ENCODE assay signal across 1 cellular context in the genomic region with DNA sequence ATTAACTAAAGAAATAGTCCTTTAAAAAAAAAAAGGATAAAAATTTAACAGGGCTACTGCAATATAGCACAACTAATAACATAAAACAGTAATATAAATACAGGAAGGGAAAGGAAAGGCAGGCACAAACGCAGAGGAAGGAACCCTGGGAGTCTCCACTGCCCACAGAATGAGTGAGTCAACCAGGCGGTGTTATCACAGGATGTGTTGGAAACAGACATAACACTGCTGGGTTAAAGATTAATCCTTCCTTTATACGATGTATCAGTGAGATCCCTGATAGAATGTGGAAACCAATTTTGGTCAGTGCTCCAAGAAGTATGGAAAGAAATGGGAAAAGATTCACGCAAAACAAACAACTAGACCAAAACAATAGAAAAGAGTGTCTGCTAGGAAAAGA.
TF ChIP-seq lines count a peak whose summit lies in the region.

No MANE protein-coding gene starts in this region.

TF ChIP-seq in K562, 482 proteins besides CTCF, POLR2A, EP300 and RAD21 (continued from another document and continues in another):
- TF ChIP-seq, protein P1, sequence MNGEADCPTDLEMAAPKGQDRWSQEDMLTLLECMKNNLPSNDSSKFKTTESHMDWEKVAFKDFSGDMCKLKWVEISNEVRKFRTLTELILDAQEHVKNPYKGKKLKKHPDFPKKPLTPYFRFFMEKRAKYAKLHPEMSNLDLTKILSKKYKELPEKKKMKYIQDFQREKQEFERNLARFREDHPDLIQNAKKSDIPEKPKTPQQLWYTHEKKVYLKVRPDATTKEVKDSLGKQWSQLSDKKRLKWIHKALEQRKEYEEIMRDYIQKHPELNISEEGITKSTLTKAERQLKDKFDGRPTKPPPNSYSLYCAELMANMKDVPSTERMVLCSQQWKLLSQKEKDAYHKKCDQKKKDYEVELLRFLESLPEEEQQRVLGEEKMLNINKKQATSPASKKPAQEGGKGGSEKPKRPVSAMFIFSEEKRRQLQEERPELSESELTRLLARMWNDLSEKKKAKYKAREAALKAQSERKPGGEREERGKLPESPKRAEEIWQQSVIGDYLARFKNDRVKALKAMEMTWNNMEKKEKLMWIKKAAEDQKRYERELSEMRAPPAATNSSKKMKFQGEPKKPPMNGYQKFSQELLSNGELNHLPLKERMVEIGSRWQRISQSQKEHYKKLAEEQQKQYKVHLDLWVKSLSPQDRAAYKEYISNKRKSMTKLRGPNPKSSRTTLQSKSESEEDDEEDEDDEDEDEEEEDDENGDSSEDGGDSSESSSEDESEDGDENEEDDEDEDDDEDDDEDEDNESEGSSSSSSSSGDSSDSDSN (IDR thresholded peaks at IDR 0.05; ENCODE audit: borderline replicate concordance in 1 of 2, low read depth in 2 of 2, low read length in 2 of 2) = no peak
- TF ChIP-seq ZNF217 (CRISPR knock-in tag; IDR thresholded peaks at IDR 0.05) (no peak), ASH1L (IDR thresholded peaks at IDR 0.05; ENCODE audit: borderline replicate concordance, low read depth, partially characterized antibody) (no peak), PCBP2 (IDR thresholded peaks at IDR 0.05; ENCODE audit: low read depth, low read length, poor library complexity, severe bottlenecking) (no peak), HNRNPK (IDR thresholded peaks at IDR 0.05; ENCODE audit: low read depth, low read length, poor library complexity, severe bottlenecking) (no peak), POLR2H (tag; IDR thresholded peaks at IDR 0.05; ENCODE audit: low read depth) (no peak), SMARCB1 (IDR thresholded peaks at IDR 0.05; ENCODE audit: insufficient read length, low read depth) (no peak), FOSL1 (tag; conservative IDR thresholded peaks at IDR 0.05) (peak; percentile 85), DMBX1 (CRISPR knock-in tag; IDR thresholded peaks at IDR 0.05; ENCODE audit: borderline replicate concordance) (no peak), ARID1B (IDR thresholded peaks at IDR 0.05) (peak; percentile 82), NR3C1 (CRISPR knock-in tag; IDR thresholded peaks at IDR 0.05) (no peak), ZNF140 (CRISPR knock-in tag; IDR thresholded peaks at IDR 0.05) (no peak), CHCHD3 (CRISPR knock-in tag; IDR thresholded peaks at IDR 0.05) (no peak), KLF13 (tag; IDR thresholded peaks at IDR 0.05; ENCODE audit: borderline replicate concordance, low read depth) (no peak), TEAD4 (IDR thresholded peaks at IDR 0.05; ENCODE audit: low read length) (peak; percentile 68), TEAD4 (CRISPR knock-in tag; IDR thresholded peaks at IDR 0.05; ENCODE audit: borderline replicate concordance) (no peak), FOXP1 (CRISPR knock-in tag; IDR thresholded peaks at IDR 0.05) (no peak), CCAR2 (IDR thresholded peaks at IDR 0.05; ENCODE audit: low read depth, low read length) (no peak), SMARCA4 (IDR thresholded peaks at IDR 0.05) (peak; percentile 85), CREM (IDR thresholded peaks at IDR 0.05; ENCODE audit: low read depth) (peak; percentile 14; the same call in 1 of the 2 replicates), GATAD2A (IDR thresholded peaks at IDR 0.05) (no peak), C11orf30 (IDR thresholded peaks at IDR 0.05; ENCODE audit: low read depth) (no peak), CBFA2T2 (conservative IDR thresholded peaks at IDR 0.05) (peak; percentile 58), ZNF3 (CRISPR knock-in tag; IDR thresholded peaks at IDR 0.05) (no peak), RCOR1 (IDR thresholded peaks at IDR 0.05; ENCODE audit: borderline replicate concordance in 1 of 2, low read depth in 2 of 2, low read length in 2 of 2) (no peak), SMAD4 (CRISPR knock-in tag; conservative IDR thresholded peaks at IDR 0.05) (0 out of 2 replicates have a peak, but pooled peaks have one; percentile 45), SMAD3 (CRISPR knock-in tag; conservative IDR thresholded peaks at IDR 0.05) (no peak), FOXJ3 (CRISPR knock-in tag; IDR thresholded peaks at IDR 0.05) (no peak), SREBF1 (IDR thresholded peaks at IDR 0.05; ENCODE audit: borderline replicate concordance, low read depth, low read length) (no peak), NCOA2 (IDR thresholded peaks at IDR 0.05; ENCODE audit: partially characterized antibody in 2 of 2) (no peak), CTBP1 (IDR thresholded peaks at IDR 0.05; ENCODE audit: borderline replicate concordance) (no peak), KLF10 (CRISPR knock-in tag; IDR thresholded peaks at IDR 0.05) (no peak), HOXB6 (CRISPR knock-in tag; IDR thresholded peaks at IDR 0.05; ENCODE audit: borderline replicate concordance) (no peak), ARID2 (IDR thresholded peaks at IDR 0.05) (no peak), ZEB2 (IDR thresholded peaks at IDR 0.05) (0 out of 2 replicates have a peak, but pooled peaks have one; percentile 12), ZKSCAN8 (CRISPR knock-in tag; IDR thresholded peaks at IDR 0.05) (no peak), MBD2 (IDR thresholded peaks at IDR 0.05; ENCODE audit: borderline replicate concordance, low read depth) (0 out of 2 replicates have a peak, but pooled peaks have one; percentile 38), ZC3H11A (IDR thresholded peaks at IDR 0.05; ENCODE audit: low read depth, low read length) (no peak), SIRT6 (IDR thresholded peaks at IDR 0.05; ENCODE audit: low read depth, low read length) (no peak), ELF2 (CRISPR knock-in tag; IDR thresholded peaks at IDR 0.05) (no peak), PCBP1 (IDR thresholded peaks at IDR 0.05; ENCODE audit: low read depth, low read length, poor library complexity, severe bottlenecking) (no peak), LCOR (CRISPR knock-in tag; IDR thresholded peaks at IDR 0.05) (no peak), ZNF561 (CRISPR knock-in tag; conservative IDR thresholded peaks at IDR 0.05) (no peak), NCOA6 (IDR thresholded peaks at IDR 0.05) (no peak), NR4A1 (CRISPR knock-in tag; IDR thresholded peaks at IDR 0.05) (no peak), NR4A1 (tag; IDR thresholded peaks at IDR 0.05) (no peak), NFYB (IDR thresholded peaks at IDR 0.05; ENCODE audit: extremely low read depth, insufficient read length) (no peak), DDX20 (tag; IDR thresholded peaks at IDR 0.05; ENCODE audit: low read depth) (no peak), SPI1 (IDR thresholded peaks at IDR 0.05; ENCODE audit: borderline replicate concordance, low read depth, low read length) (no peak), HCFC1 (IDR thresholded peaks at IDR 0.05; ENCODE audit: low read depth, low read length) (no peak), ZNF589 (CRISPR knock-in tag; IDR thresholded peaks at IDR 0.05; ENCODE audit: low read depth) (0 out of 2 replicates have a peak, but pooled peaks have one; percentile 60), TBP (optimal IDR thresholded peaks at IDR 0.05; ENCODE audit: low read depth, low read length) (no peak), ARNT (IDR thresholded peaks at IDR 0.05) (no peak), BDP1 (IDR thresholded peaks at IDR 0.05; ENCODE audit: insufficient read depth, insufficient read length) (no peak), FOXJ2 (tag; IDR thresholded peaks at IDR 0.05) (no peak), CBX3 (IDR thresholded peaks at IDR 0.05; ENCODE audit: borderline replicate concordance in 1 of 2, low read length in 2 of 2) (peak in 1 of 2 experiments; percentile 31; a peak in 1 of 3 replicates), FIP1L1 (IDR thresholded peaks at IDR 0.05; ENCODE audit: low read depth, low read length, poor library complexity, severe bottlenecking) (no peak), ETS2 (tag; IDR thresholded peaks at IDR 0.05; ENCODE audit: borderline replicate concordance, poor library complexity, severe bottlenecking) (no peak), RBM22 (IDR thresholded peaks at IDR 0.05; ENCODE audit: low read depth, low read length, poor library complexity, severe bottlenecking) (no peak), BCOR (IDR thresholded peaks at IDR 0.05) (no peak), ELF1 (tag; IDR thresholded peaks at IDR 0.05) (no peak), MYC (IDR thresholded peaks at IDR 0.05; ENCODE audit: low read depth, low read length) (no peak), MYC (CRISPR knock-in tag; IDR thresholded peaks at IDR 0.05; ENCODE audit: borderline replicate concordance, low read depth) (no peak), DPF2 (IDR thresholded peaks at IDR 0.05) (peak; percentile 87), ZC3H4 (CRISPR knock-in tag; IDR thresholded peaks at IDR 0.05; ENCODE audit: borderline replicate concordance) (no peak)
- TF ChIP-seq, protein P2, sequence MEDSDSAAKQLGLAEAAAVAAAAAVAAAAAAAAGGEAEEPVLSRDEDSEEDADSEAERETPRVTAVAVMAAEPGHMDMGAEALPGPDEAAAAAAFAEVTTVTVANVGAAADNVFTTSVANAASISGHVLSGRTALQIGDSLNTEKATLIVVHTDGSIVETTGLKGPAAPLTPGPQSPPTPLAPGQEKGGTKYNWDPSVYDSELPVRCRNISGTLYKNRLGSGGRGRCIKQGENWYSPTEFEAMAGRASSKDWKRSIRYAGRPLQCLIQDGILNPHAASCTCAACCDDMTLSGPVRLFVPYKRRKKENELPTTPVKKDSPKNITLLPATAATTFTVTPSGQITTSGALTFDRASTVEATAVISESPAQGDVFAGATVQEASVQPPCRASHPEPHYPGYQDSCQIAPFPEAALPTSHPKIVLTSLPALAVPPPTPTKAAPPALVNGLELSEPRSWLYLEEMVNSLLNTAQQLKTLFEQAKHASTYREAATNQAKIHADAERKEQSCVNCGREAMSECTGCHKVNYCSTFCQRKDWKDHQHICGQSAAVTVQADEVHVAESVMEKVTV (CRISPR knock-in tag; IDR thresholded peaks at IDR 0.05) = no peak
- TF ChIP-seq, protein P3, sequence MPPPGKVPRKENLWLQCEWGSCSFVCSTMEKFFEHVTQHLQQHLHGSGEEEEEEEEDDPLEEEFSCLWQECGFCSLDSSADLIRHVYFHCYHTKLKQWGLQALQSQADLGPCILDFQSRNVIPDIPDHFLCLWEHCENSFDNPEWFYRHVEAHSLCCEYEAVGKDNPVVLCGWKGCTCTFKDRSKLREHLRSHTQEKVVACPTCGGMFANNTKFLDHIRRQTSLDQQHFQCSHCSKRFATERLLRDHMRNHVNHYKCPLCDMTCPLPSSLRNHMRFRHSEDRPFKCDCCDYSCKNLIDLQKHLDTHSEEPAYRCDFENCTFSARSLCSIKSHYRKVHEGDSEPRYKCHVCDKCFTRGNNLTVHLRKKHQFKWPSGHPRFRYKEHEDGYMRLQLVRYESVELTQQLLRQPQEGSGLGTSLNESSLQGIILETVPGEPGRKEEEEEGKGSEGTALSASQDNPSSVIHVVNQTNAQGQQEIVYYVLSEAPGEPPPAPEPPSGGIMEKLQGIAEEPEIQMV (tag; conservative IDR thresholded peaks at IDR 0.05; ENCODE audit: low read depth) = no peak
- TF ChIP-seq, protein P4, sequence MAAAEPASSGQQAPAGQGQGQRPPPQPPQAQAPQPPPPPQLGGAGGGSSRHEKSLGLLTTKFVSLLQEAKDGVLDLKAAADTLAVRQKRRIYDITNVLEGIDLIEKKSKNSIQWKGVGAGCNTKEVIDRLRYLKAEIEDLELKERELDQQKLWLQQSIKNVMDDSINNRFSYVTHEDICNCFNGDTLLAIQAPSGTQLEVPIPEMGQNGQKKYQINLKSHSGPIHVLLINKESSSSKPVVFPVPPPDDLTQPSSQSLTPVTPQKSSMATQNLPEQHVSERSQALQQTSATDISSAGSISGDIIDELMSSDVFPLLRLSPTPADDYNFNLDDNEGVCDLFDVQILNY (CRISPR knock-in tag; IDR thresholded peaks at IDR 0.05) = no peak
- TF ChIP-seq, protein P5, sequence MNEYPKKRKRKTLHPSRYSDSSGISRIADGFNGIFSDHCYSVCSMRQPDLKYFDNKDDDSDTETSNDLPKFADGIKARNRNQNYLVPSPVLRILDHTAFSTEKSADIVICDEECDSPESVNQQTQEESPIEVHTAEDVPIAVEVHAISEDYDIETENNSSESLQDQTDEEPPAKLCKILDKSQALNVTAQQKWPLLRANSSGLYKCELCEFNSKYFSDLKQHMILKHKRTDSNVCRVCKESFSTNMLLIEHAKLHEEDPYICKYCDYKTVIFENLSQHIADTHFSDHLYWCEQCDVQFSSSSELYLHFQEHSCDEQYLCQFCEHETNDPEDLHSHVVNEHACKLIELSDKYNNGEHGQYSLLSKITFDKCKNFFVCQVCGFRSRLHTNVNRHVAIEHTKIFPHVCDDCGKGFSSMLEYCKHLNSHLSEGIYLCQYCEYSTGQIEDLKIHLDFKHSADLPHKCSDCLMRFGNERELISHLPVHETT (CRISPR knock-in tag; conservative IDR thresholded peaks at IDR 0.05 in 1 of 2, IDR thresholded peaks at IDR 0.05 in 1 of 2) = no peak
- TF ChIP-seq, protein P6, sequence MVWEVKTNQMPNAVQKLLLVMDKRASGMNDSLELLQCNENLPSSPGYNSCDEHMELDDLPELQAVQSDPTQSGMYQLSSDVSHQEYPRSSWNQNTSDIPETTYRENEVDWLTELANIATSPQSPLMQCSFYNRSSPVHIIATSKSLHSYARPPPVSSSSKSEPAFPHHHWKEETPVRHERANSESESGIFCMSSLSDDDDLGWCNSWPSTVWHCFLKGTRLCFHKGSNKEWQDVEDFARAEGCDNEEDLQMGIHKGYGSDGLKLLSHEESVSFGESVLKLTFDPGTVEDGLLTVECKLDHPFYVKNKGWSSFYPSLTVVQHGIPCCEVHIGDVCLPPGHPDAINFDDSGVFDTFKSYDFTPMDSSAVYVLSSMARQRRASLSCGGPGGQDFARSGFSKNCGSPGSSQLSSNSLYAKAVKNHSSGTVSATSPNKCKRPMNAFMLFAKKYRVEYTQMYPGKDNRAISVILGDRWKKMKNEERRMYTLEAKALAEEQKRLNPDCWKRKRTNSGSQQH (CRISPR knock-in tag; IDR thresholded peaks at IDR 0.05) = no peak
- TF ChIP-seq, protein P7, sequence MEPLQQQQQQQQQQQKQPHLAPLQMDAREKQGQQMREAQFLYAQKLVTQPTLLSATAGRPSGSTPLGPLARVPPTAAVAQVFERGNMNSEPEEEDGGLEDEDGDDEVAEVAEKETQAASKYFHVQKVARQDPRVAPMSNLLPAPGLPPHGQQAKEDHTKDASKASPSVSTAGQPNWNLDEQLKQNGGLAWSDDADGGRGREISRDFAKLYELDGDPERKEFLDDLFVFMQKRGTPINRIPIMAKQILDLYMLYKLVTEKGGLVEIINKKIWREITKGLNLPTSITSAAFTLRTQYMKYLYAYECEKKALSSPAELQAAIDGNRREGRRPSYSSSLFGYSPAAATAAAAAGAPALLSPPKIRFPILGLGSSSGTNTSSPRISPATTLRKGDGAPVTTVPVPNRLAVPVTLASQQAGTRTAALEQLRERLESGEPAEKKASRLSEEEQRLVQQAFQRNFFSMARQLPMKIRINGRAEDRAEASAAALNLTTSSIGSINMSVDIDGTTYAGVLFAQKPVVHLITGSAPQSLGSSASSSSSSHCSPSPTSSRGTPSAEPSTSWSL (CRISPR knock-in tag; IDR thresholded peaks at IDR 0.05; ENCODE audit: borderline replicate concordance) = no peak
